10 cellular contexts compared by ENCODE assay signal in genomic region chr17:32267690-32268205, GRCh38. TPM values are rescaled to one million over a fixed set of nuclear protein-coding genes. Genes with fewer than 3 reads are reported as not detected.
DNase-seq lines count a peak whose midpoint lies in the region; ATAC-seq lines count a peak whose summit lies in the region.
"Had no signal": no experiment of that assay in that cellular context is flagged by ENCODE, and none has a peak within 500 bp of the region (broad histone marks: within the 10 kb centered on the region; RNA-seq: fewer than 3 reads in every experiment).

No MANE protein-coding gene starts in this region.

- peaks cover 80% of the 10 kb centered on the region for H3K27me3 Mint-ChIP-seq in stimulated activated naive CD8-positive, alpha-beta T cell treated with anti-CD3 and anti-CD28 coated beads, Interleukin-15, Interleukin-2, amounts not matched to agents 100 ng/mL and 50 ng/mL, for 24 hours
- peaks cover 58% of the 10 kb centered on the region for H3K27me3 Mint-ChIP-seq in activated T-helper 17 cell treated with anti-CD3 and anti-CD28 coated beads, Interleukin-2, amount 50 U/mL, for 72 hours

- ATAC-seq in stimulated activated naive CD8-positive, alpha-beta T cell treated with anti-CD3 and anti-CD28 coated beads, Interleukin-15, Interleukin-2, amounts not matched to agents 100 U/mL and 50 U/mL, for 24 hours = no peak
- peak; percentile 46 for ATAC-seq in activated T-helper 17 cell treated with anti-CD3 and anti-CD28 coated beads, Interleukin-2, amount 50 U/mL, for 72 hours (replicated peaks)
- ATAC-seq in GM19351 (IDR thresholded peaks at IDR 0.05; ENCODE audit: unreplicated experiment) (no peak), GM18502 (IDR thresholded peaks at IDR 0.05; ENCODE audit: poor library complexity, unreplicated experiment) (no peak)

- no peak for DNase-seq in stimulated activated naive CD8-positive, alpha-beta T cell treated with anti-CD3 and anti-CD28 coated beads, Interleukin-15, Interleukin-2, amounts not matched to agents 100 U/mL and 50 U/mL, for 24 hours
- DNase-seq in left kidney (ENCODE audit: low read depth, low spot score) (peak; percentile 44), NCI-H2029 treated with DMSO at 0.1 percent for 48 hours (lab: John Stamatoyannopoulos, UW) (no peak), SHP77 (lab: John Stamatoyannopoulos, UW) (no peak)
- DNase-seq: aorta, heart right ventricle had no signal

- H3K4me3 Mint-ChIP-seq in stimulated activated naive CD8-positive, alpha-beta T cell treated with anti-CD3 and anti-CD28 coated beads, Interleukin-15, Interleukin-2, amounts not matched to agents 100 ng/mL and 50 ng/mL, for 24 hours = peak overlapping the region; percentile 40
- H3K4me3 Mint-ChIP-seq in activated T-helper 17 cell treated with anti-CD3 and anti-CD28 coated beads, Interleukin-2, amount 50 U/mL, for 72 hours = peak overlapping the region; percentile 68

- H3K36me3 Mint-ChIP-seq in stimulated activated naive CD8-positive, alpha-beta T cell treated with anti-CD3 and anti-CD28 coated beads, Interleukin-15, Interleukin-2, amounts not matched to agents 100 ng/mL and 50 ng/mL, for 24 hours (ENCODE audit: low read depth) = no peaks in the 10 kb centered on the region
- no peaks in the 10 kb centered on the region for H3K36me3 Mint-ChIP-seq in activated T-helper 17 cell treated with anti-CD3 and anti-CD28 coated beads, Interleukin-2, amount 50 U/mL, for 72 hours (ENCODE audit: low read depth)

- peak overlapping the region; percentile 37 for H3K27ac Mint-ChIP-seq in stimulated activated naive CD8-positive, alpha-beta T cell treated with anti-CD3 and anti-CD28 coated beads, Interleukin-15, Interleukin-2, amounts not matched to agents 100 ng/mL and 50 ng/mL, for 24 hours
- H3K27ac Mint-ChIP-seq in activated T-helper 17 cell treated with anti-CD3 and anti-CD28 coated beads, Interleukin-2, amount 50 U/mL, for 72 hours = no peak overlapping the region

- no peaks in the 10 kb centered on the region for H3K9me3 Mint-ChIP-seq in stimulated activated naive CD8-positive, alpha-beta T cell treated with anti-CD3 and anti-CD28 coated beads, Interleukin-15, Interleukin-2, amounts not matched to agents 100 ng/mL and 50 ng/mL, for 24 hours
- no peaks in the 10 kb centered on the region for H3K9me3 Mint-ChIP-seq in activated T-helper 17 cell treated with anti-CD3 and anti-CD28 coated beads, Interleukin-2, amount 50 U/mL, for 72 hours

- peaks cover 18% of the 10 kb centered on the region for H3K4me1 Mint-ChIP-seq in stimulated activated naive CD8-positive, alpha-beta T cell treated with anti-CD3 and anti-CD28 coated beads, Interleukin-15, Interleukin-2, amounts not matched to agents 100 ng/mL and 50 ng/mL, for 24 hours (ENCODE audit: low read depth)
- peaks cover 9% of the 10 kb centered on the region for H3K4me1 Mint-ChIP-seq in activated T-helper 17 cell treated with anti-CD3 and anti-CD28 coated beads, Interleukin-2, amount 50 U/mL, for 72 hours

RNA-seq across cellular contexts. Expression of gene RHBDL3, which starts 2.1 kb away (rescaled TPM):
- total RNA-seq in activated T-helper 17 cell treated with anti-CD3 and anti-CD28 coated beads, Interleukin-2, amount 50 U/mL, for 72 hours = under 1 TPM in 1 of 2 donors, not detected in 1; 0.13 TPM
